Comparison of ENCODE assay signal across 8 cellular contexts in genomic region chr12:70243510-70244331, GRCh38. TPM values are rescaled to one million over a fixed set of nuclear protein-coding genes. Genes with fewer than 3 reads are reported as not detected.
DNase-seq lines count a peak whose midpoint lies in the region; ATAC-seq and TF ChIP-seq lines count a peak whose summit lies in the region.

No MANE protein-coding gene starts in this region.

- intact Hi-C loops in lower leg skin (cut with DNase I; ENCODE audit: low total_unique reads): no loop called here

- ATAC-seq in GM18870 (IDR thresholded peaks at IDR 0.05; ENCODE audit: unreplicated experiment) (peak; percentile 30), HG03097 (IDR thresholded peaks at IDR 0.05; ENCODE audit: low FRiP score, unreplicated experiment) (peak; percentile 47)

- TF ChIP-seq CTCF in AG09309 (IDR thresholded peaks at IDR 0.05; ENCODE audit: control insufficient read depth, insufficient read depth, low read depth, low read length, missing control alignments): no peak
- no peak for TF ChIP-seq CTCF in lower leg skin (IDR thresholded peaks at IDR 0.05)

- no peak for DNase-seq in AG09309 (ENCODE audit: low read depth)
- peak; percentile 42 for DNase-seq in NCI-H460 (ENCODE audit: extremely low read depth, low read depth)
- peak; percentile 62 for DNase-seq in activated CD4-positive, alpha-beta T cell treated with anti-CD3 and anti-CD28 coated beads, Interleukin-2, amount 50 U/mL, for 1 hour
- DNase-seq in dermis microvascular lymphatic vessel endothelial cell (ENCODE audit: low read depth in 2 of 2): peak; percentile 38 to 79
- peak; percentile 43 to 93 for DNase-seq in lower leg skin (ENCODE audit: low spot score in 2 of 2)
- DNase-seq in stimulated activated CD4-positive, alpha-beta T cell treated with anti-CD3 and anti-CD28 coated beads, Interleukin-4, amount 100 ng/mL, for 48 hours (ENCODE audit: low read depth in 2 of 2): peak; percentile 44 to 56

- peak overlapping the region; percentile 92 for H3K4me3 ChIP-seq in AG09309 (ENCODE audit: control insufficient read depth, low read depth, low read length)
- peak overlapping the region; percentile 99 for H3K4me3 ChIP-seq in lower leg skin (ENCODE audit: low read depth, poor library complexity, severe bottlenecking)

- WGBS in lower leg skin, 2 donors: 0 to 1% methylated on average over 24 to 33 of the region's 69 CpGs

- no peak for TF ChIP-seq POLR2A in lower leg skin (IDR thresholded peaks at IDR 0.05)

RNA-seq across cellular contexts. Expression of gene CNOT2, which starts 0.5 kb away (rescaled TPM):
- total RNA-seq in NCI-H460 (2014; rRNA removed; shearing (Covaris generic)): 109 and 127 TPM in 2 replicates
- 91.9 and 134 TPM in 2 replicates for polyA plus RNA-seq in NCI-H460 (2014; cell fraction: nucleus; rRNA removed)
- total RNA-seq in dermis microvascular lymphatic vessel endothelial cell: 81.9 and 112 TPM in 2 replicates
- total RNA-seq in lower leg skin: 100 to 1,000 TPM; 117 to 141 (median 122) TPM
